ENCODE assay signal across 17 cellular contexts in the genomic region with DNA sequence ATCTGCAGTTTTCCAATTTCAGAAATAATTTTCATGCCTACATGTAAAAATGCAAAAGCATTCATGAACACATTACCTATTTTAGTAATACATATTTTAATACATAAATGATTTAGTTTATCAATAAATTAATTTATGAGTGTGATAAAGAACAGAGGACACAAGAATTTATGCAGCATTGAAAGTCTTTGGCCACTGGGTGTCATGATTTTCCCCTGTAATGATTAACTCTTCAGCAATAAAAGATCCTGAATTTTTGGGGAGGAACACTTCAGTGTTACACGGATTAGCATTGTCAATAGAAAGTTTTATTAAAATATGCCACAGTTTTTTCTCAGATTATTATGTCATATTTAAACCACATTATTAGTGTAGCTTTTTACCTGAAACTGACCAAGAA. TPM values are rescaled to one million over a fixed set of nuclear protein-coding genes. Genes with fewer than 3 reads are reported as not detected.
DNase-seq lines count a peak whose midpoint lies in the region; TF ChIP-seq lines count a peak whose summit lies in the region.
"Had no signal": no experiment of that assay in that cellular context is flagged by ENCODE, and none has a peak within 500 bp of the region (broad histone marks: within the 10 kb centered on the region; RNA-seq: fewer than 3 reads in every experiment).

No MANE protein-coding gene starts in this region.

- H3K4me1 Mint-ChIP-seq in endodermal cell: no peaks in the 10 kb centered on the region
- H3K4me1 Mint-ChIP-seq: memory B cell had no signal

- no peaks in the 10 kb centered on the region for H3K36me3 Mint-ChIP-seq in endodermal cell (ENCODE audit: low read depth)
- H3K36me3 Mint-ChIP-seq: memory B cell had no signal

- H3K36me3 ChIP-seq in endodermal cell (ENCODE audit: control insufficient read depth, insufficient read depth, low read length): no peaks in the 10 kb centered on the region

- TF ChIP-seq CTCF in endodermal cell (conservative IDR thresholded peaks at IDR 0.05): peak; percentile 61

- H3K9ac ChIP-seq in endodermal cell (ENCODE audit: extremely low read depth, low read length, poor library complexity, severe bottlenecking): no peak overlapping the region

- WGBS in endodermal cell (ENCODE audit: insufficient coverage in 1 of 2, insufficient read length in 1 of 2), 2 experiments: no CpG with 5 or more reads among the region's 1 CpG

- H3K27me3 Mint-ChIP-seq in endodermal cell (ENCODE audit: insufficient read depth): no peaks in the 10 kb centered on the region
- H3K27me3 Mint-ChIP-seq: memory B cell had no signal

- H3K27ac Mint-ChIP-seq in endodermal cell: no peak overlapping the region
- H3K27ac Mint-ChIP-seq: activated T-helper 1 cell treated with anti-CD3 and anti-CD28 coated beads, Interleukin-12 subunit alpha, Interleukin-12 subunit beta, Interleukin-2, Interleukin-4 antibody, amounts not matched to agents 30 ng/mL and 10 ng/mL and 1 ng/mL, durations not matched to agents 14 hours and 24 hours and 36 hours; memory B cell had no signal

- H3K4me3 Mint-ChIP-seq in endodermal cell: no peak overlapping the region
- H3K4me3 Mint-ChIP-seq: activated T-helper 1 cell treated with anti-CD3 and anti-CD28 coated beads, Interleukin-12 subunit alpha, Interleukin-12 subunit beta, Interleukin-2, Interleukin-4 antibody, amounts not matched to agents 30 ng/mL and 10 ng/mL and 1 ng/mL, durations not matched to agents 14 hours and 24 hours and 36 hours; memory B cell had no signal

- H3K4me3 ChIP-seq in endodermal cell (ENCODE audit: low read length): no peak overlapping the region

- DNase-seq in NCI-H82 (lab: John Stamatoyannopoulos, UW) (peak; percentile 19), NCI-H82 treated with DMSO at 0.1 percent for 48 hours (lab: John Stamatoyannopoulos, UW; ENCODE audit: unreplicated experiment) (no peak), NCI-H526 treated with DMSO at 0.1 percent for 48 hours (lab: John Stamatoyannopoulos, UW) (peak; percentile 5), endodermal cell (no peak), renal cortical epithelial cell (ENCODE audit: low read depth) (peak; percentile 9), DMS153 treated with DMSO at 0.1 percent for 48 hours (lab: John Stamatoyannopoulos, UW; ENCODE audit: unreplicated experiment) (no peak), cortex of kidney (lab: John Stamatoyannopoulos, UW) (no peak), foreskin melanocyte (no peak)
- DNase-seq: activated CD4-positive, alpha-beta T cell treated with anti-CD3 and anti-CD28 coated beads, Interleukin-2, amount 50 U/mL, for 1 hour; AML-193; MV-4-11; T-helper 2 cell had no signal

- H3K9me3 Mint-ChIP-seq in endodermal cell: no peaks in the 10 kb centered on the region
- H3K9me3 Mint-ChIP-seq: activated T-helper 1 cell treated with anti-CD3 and anti-CD28 coated beads, Interleukin-12 subunit alpha, Interleukin-12 subunit beta, Interleukin-2, Interleukin-4 antibody, amounts not matched to agents 30 ng/mL and 10 ng/mL and 1 ng/mL, durations not matched to agents 14 hours and 24 hours and 36 hours; memory B cell had no signal

- H3K4me1 ChIP-seq in endodermal cell (ENCODE audit: control insufficient read depth, insufficient read depth, low read length): no peaks in the 10 kb centered on the region

- H3K9me3 ChIP-seq in endodermal cell (ENCODE audit: control insufficient read depth, low read length): no peaks in the 10 kb centered on the region

- H3K27me3 ChIP-seq in endodermal cell (ENCODE audit: control insufficient read depth, insufficient read depth, low read length, poor library complexity, severe bottlenecking): no peaks in the 10 kb centered on the region

- H3K27ac ChIP-seq in endodermal cell (ENCODE audit: low read depth, low read length): no peak overlapping the region

RNA-seq across cellular contexts. Expression of a gene that starts 8.6 kb away (rescaled TPM):
- total RNA-seq in endodermal cell (not detected), renal cortical epithelial cell (not detected in 2 replicates)
- not detected for polyA plus RNA-seq in endodermal cell (2013, experiment 1 of 2)
- polyA plus RNA-seq in endodermal cell (2013, experiment 2 of 2): not detected
- total RNA-seq: activated T-helper 1 cell treated with anti-CD3 and anti-CD28 coated beads, Interleukin-12 subunit alpha, Interleukin-12 subunit beta, Interleukin-2, Interleukin-4 antibody, amounts not matched to agents 30 ng/mL and 10 ng/mL and 1 ng/mL, durations not matched to agents 14 hours and 24 hours and 36 hours; Daoy; OCI-LY7; osteoblast had no signal

Comparison
In these comparisons a context has a peak if more than half of its experiments do, and no peak if none do; other contexts are left out.
1. DNase-seq: peak in NCI-H82 (single experiment), NCI-H526 treated with DMSO at 0.1 percent for 48 hours (single experiment) and renal cortical epithelial cell (single experiment); none in NCI-H82 treated with DMSO at 0.1 percent for 48 hours (single experiment), endodermal cell (single experiment), DMS153 treated with DMSO at 0.1 percent for 48 hours (single experiment), cortex of kidney (single experiment) and foreskin melanocyte (single experiment).